Comparison of ENCODE assay signal across 18 cellular contexts in genomic region chr6:139657121-139657520, GRCh38.
DNase-seq lines count a peak whose midpoint lies in the region; ATAC-seq and TF ChIP-seq lines count a peak whose summit lies in the region.
"Had no signal": no experiment of that assay in that cellular context is flagged by ENCODE, and none has a peak within 500 bp of the region (broad histone marks: within the 10 kb centered on the region; RNA-seq: fewer than 3 reads in every experiment).

No MANE protein-coding gene starts in this region.

- no peaks in the 10 kb centered on the region for H3F3A ChIP-seq in neural progenitor cell (ENCODE audit: low read depth)

- no peak for DNase-seq in Panc1 (ENCODE audit: low read depth, low spot score)
- no peak for DNase-seq in neural progenitor cell (ENCODE audit: low spot score)
- DNase-seq in activated T-cell treated with anti-CD3 and anti-CD28 coated beads, Interleukin-2, amount 50 U/mL, for 4 hours: no peak
- no peak for DNase-seq in NCI-H446 treated with DMSO at 0.1 percent for 48 hours (lab: John Stamatoyannopoulos, UW)
- no peak for DNase-seq in natural killer cell
- DNase-seq: C1 segment of cervical spinal cord; Caco-2; CD4-positive, alpha-beta memory T cell; DMS 273 treated with DMSO at 0.1 percent for 48 hours; DMS79; EL; GDM1; H9 had no signal

- H3K9ac ChIP-seq in neural progenitor cell: no peak overlapping the region

- H3K9me3 Mint-ChIP-seq in nephron (peaks cover 3% of the 10 kb centered on the region), neural progenitor cell (peaks cover 5% of the 10 kb centered on the region), natural killer cell (no peaks in the 10 kb centered on the region)
- H3K9me3 Mint-ChIP-seq in activated T-cell treated with anti-CD3 and anti-CD28 coated beads, Interleukin-2, amount 50 U/mL, for 4 hours: no peaks in the 10 kb centered on the region
- H3K9me3 Mint-ChIP-seq: CD4-positive, alpha-beta memory T cell; GM23338 had no signal

- no peak overlapping the region for H3K4me3 Mint-ChIP-seq in nephron
- H3K4me3 Mint-ChIP-seq in neural progenitor cell: no peak overlapping the region
- H3K4me3 Mint-ChIP-seq in activated T-cell treated with anti-CD3 and anti-CD28 coated beads, Interleukin-2, amount 50 U/mL, for 4 hours: no peak overlapping the region
- no peak overlapping the region for H3K4me3 Mint-ChIP-seq in natural killer cell
- H3K4me3 Mint-ChIP-seq: CD4-positive, alpha-beta memory T cell; GM23338; H9 had no signal

- H3K4me1 ChIP-seq in Panc1 (ENCODE audit: control insufficient read depth, insufficient read depth, low read length) (no peaks in the 10 kb centered on the region), neural progenitor cell (peaks cover 27% of the 10 kb centered on the region)

- H3K27me3 ChIP-seq in Panc1 (ENCODE audit: control insufficient read depth, insufficient read depth, low read length): no peaks in the 10 kb centered on the region
- H3K27me3 ChIP-seq in neural progenitor cell: no peaks in the 10 kb centered on the region

- ATAC-seq in Panc1 (no peak), GM19455 (IDR thresholded peaks at IDR 0.05; ENCODE audit: unreplicated experiment) (no peak), natural killer cell (no peak)
- ATAC-seq in activated T-cell treated with anti-CD3 and anti-CD28 coated beads, Interleukin-2, amount 50 U/mL, for 4 hours: no peak
- ATAC-seq: GM12878, GM23338, HCT116 had no signal

- H3K79me2 ChIP-seq in neural progenitor cell (ENCODE audit: low read depth): no peaks in the 10 kb centered on the region

- no peaks in the 10 kb centered on the region for H3K36me3 Mint-ChIP-seq in nephron (ENCODE audit: low read depth)
- peaks cover 2% of the 10 kb centered on the region for H3K36me3 Mint-ChIP-seq in neural progenitor cell
- H3K36me3 Mint-ChIP-seq in activated T-cell treated with anti-CD3 and anti-CD28 coated beads, Interleukin-2, amount 50 U/mL, for 4 hours (ENCODE audit: insufficient read depth): no peaks in the 10 kb centered on the region
- H3K36me3 Mint-ChIP-seq in natural killer cell: no peaks in the 10 kb centered on the region
- H3K36me3 Mint-ChIP-seq: CD4-positive, alpha-beta memory T cell had no signal

- H3K4me1 Mint-ChIP-seq in nephron (peaks cover 6% of the 10 kb centered on the region), neural progenitor cell (peaks cover 43% of the 10 kb centered on the region), natural killer cell (no peaks in the 10 kb centered on the region)
- H3K4me1 Mint-ChIP-seq in activated T-cell treated with anti-CD3 and anti-CD28 coated beads, Interleukin-2, amount 50 U/mL, for 4 hours (ENCODE audit: low read depth): no peaks in the 10 kb centered on the region

- H2AFZ ChIP-seq in neural progenitor cell (replicated peaks): no peak overlapping the region
- H2AFZ ChIP-seq: GM23338 had no signal

- no peak overlapping the region for H3K4me3 ChIP-seq in Panc1 (ENCODE audit: low read depth in 2 of 2, low read length in 2 of 2)
- H3K4me3 ChIP-seq in neural progenitor cell: no peak overlapping the region
- H3K4me3 ChIP-seq: GM12878, GM23338 had no signal

- CTCF ChIA-PET in Panc1 (lab: Charles Lee): no interaction called here

- H3K27ac Mint-ChIP-seq in nephron: peak overlapping the region in 2 of 3 experiments; percentile 18 to 93
- H3K27ac Mint-ChIP-seq in neural progenitor cell: peak overlapping the region; percentile 83
- H3K27ac Mint-ChIP-seq in natural killer cell: no peak overlapping the region
- H3K27ac Mint-ChIP-seq: CD4-positive, alpha-beta memory T cell; GM23338; H9 had no signal

- H3K36me3 ChIP-seq in Panc1 (ENCODE audit: control insufficient read depth, insufficient read depth, low read length) (no peaks in the 10 kb centered on the region), neural progenitor cell (no peaks in the 10 kb centered on the region)

- TF ChIP-seq CTCF in Panc1 (IDR thresholded peaks at IDR 0.05) (no peak), nephron (IDR thresholded peaks at IDR 0.05; ENCODE audit: unreplicated experiment in 3 of 3) (no peak), neural progenitor cell (IDR thresholded peaks at IDR 0.05) (no peak), natural killer cell (IDR thresholded peaks at IDR 0.05) (no peak)

- H3K9me3 ChIP-seq in Panc1 (ENCODE audit: control insufficient read depth, insufficient read depth, low read depth, low read length) (no peaks in the 10 kb centered on the region), neural progenitor cell (ENCODE audit: low read depth) (no peaks in the 10 kb centered on the region)
- H3K9me3 ChIP-seq: Caco-2 had no signal

- POLR2A ChIA-PET in Panc1 (lab: Charles Lee): no interaction called here

- no peaks in the 10 kb centered on the region for H3K27me3 Mint-ChIP-seq in nephron (ENCODE audit: low read depth)
- no peaks in the 10 kb centered on the region for H3K27me3 Mint-ChIP-seq in neural progenitor cell (ENCODE audit: insufficient read depth, low read depth)
- no peaks in the 10 kb centered on the region for H3K27me3 Mint-ChIP-seq in activated T-cell treated with anti-CD3 and anti-CD28 coated beads, Interleukin-2, amount 50 U/mL, for 4 hours (ENCODE audit: low read depth)
- H3K27me3 Mint-ChIP-seq in natural killer cell (ENCODE audit: low read depth in 2 of 2): no peaks in the 10 kb centered on the region
- H3K27me3 Mint-ChIP-seq: CD4-positive, alpha-beta memory T cell had no signal

- no peaks in the 10 kb centered on the region for H4K20me1 ChIP-seq in neural progenitor cell (ENCODE audit: low read depth)

- in situ Hi-C loops in Panc1 (cut with HindIII; ENCODE audit: low pct_unique_long_range_greater_than_20kb, low sequenced_read_pairs): no loop called here

- no peak overlapping the region for H3K4me2 ChIP-seq in neural progenitor cell
- H3K4me2 ChIP-seq: GM23338 had no signal

- intact Hi-C loops in Panc1 (cut with micrococcal nuclease; ENCODE audit: unreplicated experiment) (no loop called here), natural killer cell (cut with micrococcal nuclease) (no loop called here)

- H3K27ac ChIP-seq in Panc1 (ENCODE audit: low read length) (peak overlapping the region; percentile 51; the same call in 1 of the 2 replicates), neural progenitor cell (no peak overlapping the region)

- BruUV-seq in Panc1 (replicated peaks; lab: Mats Ljungman, UMichigan): no TSS peak

Comparison
In these comparisons a context has a peak if more than half of its experiments do, and no peak if none do; other contexts are left out.
1. H3K27ac Mint-ChIP-seq: peak in nephron (2 of 3) and neural progenitor cell (single experiment); none in natural killer cell (0 of 2).